ENCODE assay signal across 8 cellular contexts in the genomic region with DNA sequence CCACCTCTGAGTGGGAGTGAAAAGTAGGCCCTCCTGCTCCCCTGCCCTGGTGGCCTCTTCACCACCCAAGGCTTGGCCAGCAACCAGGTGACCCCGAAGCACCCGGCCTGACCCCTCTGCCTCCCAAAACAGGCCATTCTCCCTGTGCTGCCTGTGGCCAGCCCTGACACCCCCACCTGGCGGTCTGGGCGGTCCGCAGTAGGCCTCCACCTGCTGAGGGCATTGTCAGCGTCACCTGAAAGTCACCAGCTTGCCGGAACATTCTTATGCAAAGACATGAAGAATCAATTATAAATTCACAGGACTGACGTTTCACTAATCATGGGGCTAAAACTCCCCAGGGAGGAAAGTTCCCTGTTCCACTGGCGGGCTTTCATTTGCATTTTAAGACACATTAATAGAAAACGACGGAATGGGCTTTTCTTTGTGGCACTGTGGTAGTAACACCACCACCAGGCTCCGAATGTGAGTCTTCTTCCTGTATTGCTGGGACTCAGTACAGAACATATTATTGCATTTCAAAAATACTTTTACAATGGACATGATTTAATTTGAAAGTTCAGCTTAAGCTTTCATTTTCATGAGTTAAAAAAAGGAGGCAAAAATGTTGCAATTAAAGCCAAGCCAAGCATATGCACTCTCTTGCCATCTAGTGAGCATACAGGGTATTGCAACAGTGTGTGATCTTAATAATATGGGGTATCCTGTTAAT. TPM values are rescaled to one million over a fixed set of nuclear protein-coding genes. Genes with fewer than 3 reads are reported as not detected.
A peak's percentile ranks its signal among the peaks of the same experiment; 100 is the strongest.
DNase-seq lines count a peak whose midpoint lies in the region; ATAC-seq and TF ChIP-seq lines count a peak whose summit lies in the region.

No MANE protein-coding gene starts in this region.

- peaks cover 5 to 59% of the 10 kb centered on the region in 2 experiments; a peak in 2 of 3 replicates for H3K36me3 ChIP-seq in HEK293 (ENCODE audit: control insufficient read depth in 2 of 2, insufficient read depth in 1 of 2, low read length in 2 of 2)

- peak; percentile 70 for DNase-seq in Ammon's horn (ENCODE audit: low spot score)
- peak; percentile 65 for DNase-seq in LHCN-M2 (ENCODE audit: low read depth)
- DNase-seq in epithelial cell of esophagus (ENCODE audit: low read depth), result peak; percentile 61
- DNase-seq in naive B cell, result peak; percentile 36
- no peak for DNase-seq in NK-92 treated with Interleukin-12 subunit alpha and Interleukin-12 subunit beta, amount 100 ng/mL, for 24 hours (lab: John Stamatoyannopoulos, UW)

- CTCF ChIA-PET in HEK293 (lab: Yijun Ruan, JAX), result interaction anchor here (0.6 to 2.3 kb wide), 13 partner anchors 12 to 1590 kb away, joined by 3 to 16 read pairs (median 4); no protein-coding TSS in a partner anchor

- no peak overlapping the region for H3K27ac ChIP-seq in HEK293 (ENCODE audit: extremely low read depth, low read depth, low read length)

- peaks cover 5 to 11% of the 10 kb centered on the region in 2 donors for H3K36me3 Mint-ChIP-seq in naive B cell

- H3K27me3 Mint-ChIP-seq in naive B cell, result no peaks in the 10 kb centered on the region

- H3K9me3 Mint-ChIP-seq in naive B cell, result no peaks in the 10 kb centered on the region

- ATAC-seq in SK-N-SH treated with all-trans-retinoic acid at 6 μM for 48 hours (peak; percentile 16; the same call in 2 of the 3 replicates), naive B cell (ENCODE audit: low read depth in 2 of 2) (peak; percentile 66 to 79)

- H3K9me3 ChIP-seq in HEK293 (ENCODE audit: control insufficient read depth, insufficient read depth, low read depth, low read length), result no peaks in the 10 kb centered on the region

- POLR2A ChIA-PET in HEK293 (lab: Yijun Ruan, JAX), result no interaction called here

- peak overlapping the region; percentile 80 to 96 (median 92) for H3K27ac Mint-ChIP-seq in naive B cell

- peak overlapping the region in 4 of 8 donors; percentile 44 to 66 (median 54) for H3K4me3 Mint-ChIP-seq in naive B cell

- H3K4me3 ChIP-seq in HEK293 (ENCODE audit: low read depth, low read length), result no peak overlapping the region
- H3K4me3 ChIP-seq in epithelial cell of esophagus (ENCODE audit: low read length), result no peak overlapping the region

- no peaks in the 10 kb centered on the region for H3K4me1 ChIP-seq in HEK293 (ENCODE audit: control insufficient read depth, insufficient read depth, low read length)

- H3K4me1 Mint-ChIP-seq in naive B cell, result peaks cover 4 to 8% (median 7%) of the 10 kb centered on the region in 3 donors

- peak; percentile 75 for TF ChIP-seq CTCF in GM12873 (IDR thresholded peaks at IDR 0.05; ENCODE audit: insufficient read depth, low read depth, low read length, missing control alignments)
- TF ChIP-seq CTCF in HEK293 (tag by site-specific recombination; IDR thresholded peaks at IDR 0.05), result 0 out of 2 replicates have a peak, but pooled peaks have one; percentile 24
- TF ChIP-seq CTCF in epithelial cell of esophagus (IDR thresholded peaks at IDR 0.05; ENCODE audit: insufficient read depth, low read depth, low read length, missing control alignments), result peak; percentile 91

TF ChIP-seq in HEK293, 187 proteins besides CTCF, POLR2A, EP300 and RAD21 (continues in another document):
- TF ChIP-seq ZNF768 (tag by site-specific recombination; IDR thresholded peaks at IDR 0.05) (no peak), ZNF157 (tag by site-specific recombination; IDR thresholded peaks at IDR 0.05) (no peak), KLF8 (tag by site-specific recombination; IDR thresholded peaks at IDR 0.05) (no peak), ZNF37A (tag by site-specific recombination; IDR thresholded peaks at IDR 0.05) (no peak), ZNF521 (tag by site-specific recombination; IDR thresholded peaks at IDR 0.05) (no peak), ZNF791 (tag by site-specific recombination; IDR thresholded peaks at IDR 0.05) (no peak), ZNF777 (tag by site-specific recombination; IDR thresholded peaks at IDR 0.05; ENCODE audit: borderline replicate concordance) (no peak), ZNF654 (tag by site-specific recombination; IDR thresholded peaks at IDR 0.05; ENCODE audit: low read depth) (peak; percentile 56), ZNF2 (tag by site-specific recombination; IDR thresholded peaks at IDR 0.05) (no peak), ZBTB21 (tag by site-specific recombination; IDR thresholded peaks at IDR 0.05) (no peak)
- TF ChIP-seq, protein P1, sequence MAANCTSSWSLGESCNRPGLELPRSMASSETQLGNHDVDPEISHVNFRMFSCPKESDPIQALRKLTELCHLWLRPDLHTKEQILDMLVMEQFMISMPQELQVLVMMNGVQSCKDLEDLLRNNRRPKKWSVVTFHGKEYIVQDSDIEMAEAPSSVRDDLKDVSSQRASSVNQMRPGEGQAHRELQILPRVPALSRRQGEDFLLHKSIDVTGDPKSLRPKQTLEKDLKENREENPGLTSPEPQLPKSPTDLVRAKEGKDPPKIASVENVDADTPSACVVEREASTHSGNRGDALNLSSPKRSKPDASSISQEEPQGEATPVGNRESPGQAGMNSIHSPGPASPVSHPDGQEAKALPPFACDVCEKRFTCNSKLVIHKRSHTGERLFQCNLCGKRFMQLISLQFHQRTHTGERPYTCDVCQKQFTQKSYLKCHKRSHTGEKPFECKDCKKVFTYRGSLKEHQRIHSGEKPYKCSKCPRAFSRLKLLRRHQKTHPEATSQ (tag by site-specific recombination; IDR thresholded peaks at IDR 0.05), result no peak
- TF ChIP-seq, protein P2, sequence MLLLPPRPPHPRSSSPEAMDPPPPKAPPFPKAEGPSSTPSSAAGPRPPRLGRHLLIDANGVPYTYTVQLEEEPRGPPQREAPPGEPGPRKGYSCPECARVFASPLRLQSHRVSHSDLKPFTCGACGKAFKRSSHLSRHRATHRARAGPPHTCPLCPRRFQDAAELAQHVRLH (tag by site-specific recombination; IDR thresholded peaks at IDR 0.05), result no peak
- TF ChIP-seq, protein P3, sequence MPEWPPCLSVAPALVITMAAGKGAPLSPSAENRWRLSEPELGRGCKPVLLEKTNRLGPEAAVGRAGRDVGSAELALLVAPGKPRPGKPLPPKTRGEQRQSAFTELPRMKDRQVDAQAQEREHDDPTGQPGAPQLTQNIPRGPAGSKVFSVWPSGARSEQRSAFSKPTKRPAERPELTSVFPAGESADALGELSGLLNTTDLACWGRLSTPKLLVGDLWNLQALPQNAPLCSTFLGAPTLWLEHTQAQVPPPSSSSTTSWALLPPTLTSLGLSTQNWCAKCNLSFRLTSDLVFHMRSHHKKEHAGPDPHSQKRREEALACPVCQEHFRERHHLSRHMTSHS (tag by site-specific recombination; IDR thresholded peaks at IDR 0.05), result no peak

TF ChIP-seq in SK-N-SH treated with all-trans-retinoic acid at 6 μM for 48 hours, 23 proteins besides CTCF, POLR2A, EP300 and RAD21:
- TF ChIP-seq ZNF565 (CRISPR knock-in tag; conservative IDR thresholded peaks at IDR 0.05; ENCODE audit: low read depth) (no peak), SNAI2 (CRISPR knock-in tag; IDR thresholded peaks at IDR 0.05) (no peak), ISL1 (CRISPR knock-in tag; IDR thresholded peaks at IDR 0.05) (no peak), ZFP3 (CRISPR knock-in tag; IDR thresholded peaks at IDR 0.05) (no peak), PPARA (CRISPR knock-in tag; IDR thresholded peaks at IDR 0.05; ENCODE audit: borderline replicate concordance) (no peak)

RNA-seq across cellular contexts. Expression of gene ADI1, which starts 57.4 kb away (rescaled TPM):
- total RNA-seq in LHCN-M2 (2014; rRNA removed), result 60.0 and 61.8 TPM in 2 replicates
- polyA plus RNA-seq in LHCN-M2 (2012), result 68.6 TPM
- polyA plus RNA-seq in naive B cell (ENCODE audit: low read depth in 6 of 6), result 10 to 100 TPM; 32.3 to 87.8 (median 37.1) TPM

Comparison
In these comparisons a context has a peak if more than half of its experiments do, and no peak if none do; other contexts are left out.
1. CTCF ChIP-seq: peak in every context shown above with its lines; median percentile 91 in epithelial cell of esophagus; 75 in GM12873; 24 in HEK293.